ENCODE assay signal across 14 cellular contexts in the genomic region with DNA sequence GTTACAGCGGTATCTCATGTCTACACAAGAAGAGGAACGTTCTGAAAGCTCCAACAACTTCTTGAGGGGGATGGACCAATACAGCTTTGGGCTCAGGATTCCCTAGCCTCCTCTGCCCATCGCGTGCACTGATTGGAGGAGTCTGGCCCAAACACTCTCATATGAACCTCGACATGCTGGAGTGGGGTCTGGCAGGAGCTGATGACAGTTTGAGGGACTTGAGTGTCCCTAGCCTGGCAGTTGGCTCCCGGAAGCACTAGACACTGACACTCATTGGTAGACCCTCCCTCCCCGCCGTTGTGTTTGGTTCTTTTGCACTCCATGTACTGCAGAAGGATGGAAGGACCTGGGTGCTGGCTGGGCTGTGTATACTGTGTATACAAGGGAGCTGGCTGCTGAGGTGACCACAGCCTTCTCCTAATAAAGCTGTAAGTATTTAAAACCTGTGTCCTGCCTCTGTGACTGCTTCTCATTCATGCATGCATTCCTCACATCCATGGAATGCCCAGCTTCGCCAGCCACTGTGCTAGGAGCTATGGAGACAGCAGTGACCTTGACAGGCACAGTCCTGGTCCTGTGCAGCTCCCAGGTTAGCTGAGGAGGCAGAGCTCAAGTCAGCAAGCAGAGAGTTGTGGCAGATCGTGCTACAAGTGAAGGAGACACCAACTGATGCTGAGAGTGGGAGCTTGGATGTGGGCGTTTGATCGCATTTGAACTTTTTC. TPM values are rescaled to one million over a fixed set of nuclear protein-coding genes. Genes with fewer than 3 reads are reported as not detected.
DNase-seq lines count a peak whose midpoint lies in the region; ATAC-seq and TF ChIP-seq lines count a peak whose summit lies in the region.
"Had no signal": no experiment of that assay in that cellular context is flagged by ENCODE, and none has a peak within 500 bp of the region (broad histone marks: within the 10 kb centered on the region; RNA-seq: fewer than 3 reads in every experiment).

No MANE protein-coding gene starts in this region.

- DNase-seq in endothelial cell (ENCODE audit: low spot score) (no peak), lung (ENCODE audit: low spot score) (no peak), thyroid gland (peak; percentile 50 to 70), cerebellar cortex (ENCODE audit: low spot score) (no peak), T-helper 2 cell (no peak), left colon (no peak)
- DNase-seq in stimulated activated CD4-positive, alpha-beta T cell treated with anti-CD3 and anti-CD28 coated beads, Interleukin-2, amount 100 ng/mL, for 48 hours: no peak
- DNase-seq: activated CD4-positive, alpha-beta T cell treated with anti-CD3 and anti-CD28 coated beads for 4 hours; naive B cell; substantia nigra had no signal

- H3K4me1 ChIP-seq in lung (ENCODE audit: control insufficient read depth in 2 of 2, insufficient read depth in 2 of 2, low read length in 2 of 2) (peaks cover 10 to 16% of the 10 kb centered on the region in 2 donors), thyroid gland (peaks cover 27 to 40% of the 10 kb centered on the region in 2 donors)

- H3K27me3 Mint-ChIP-seq in endothelial cell (ENCODE audit: unreplicated experiment): peaks cover 9% of the 10 kb centered on the region

- peak overlapping the region; percentile 66 for H3K27ac Mint-ChIP-seq in endothelial cell (ENCODE audit: unreplicated experiment)
- H3K27ac Mint-ChIP-seq: activated T-helper 1 cell treated with anti-CD3 and anti-CD28 coated beads, Interleukin-12 subunit alpha, Interleukin-12 subunit beta, Interleukin-2, Interleukin-4 antibody, amounts not matched to agents 30 ng/mL and 10 ng/mL and 1 ng/mL, durations not matched to agents 14 hours and 24 hours and 36 hours; CD8-positive, alpha-beta T cell; naive B cell had no signal

- H3K27ac ChIP-seq in lung (ENCODE audit: low read depth in 1 of 2, low read length in 1 of 2) (peak overlapping the region; percentile 37 to 83), thyroid gland (peak overlapping the region; percentile 24 to 87 (median 83))

- peaks cover 12% of the 10 kb centered on the region for H3K4me1 Mint-ChIP-seq in endothelial cell (ENCODE audit: unreplicated experiment)
- H3K4me1 Mint-ChIP-seq: naive B cell had no signal

- intact Hi-C loops in thyroid gland (cut with DNase I): no loop called here
- intact Hi-C loops in left colon (cut with DNase I, micrococcal nuclease): no loop called here

- ATAC-seq in HG02798 (IDR thresholded peaks at IDR 0.05; ENCODE audit: poor library complexity, unreplicated experiment): peak; percentile 18
- no peak for ATAC-seq in lung (ENCODE audit: insufficient read depth, low FRiP score)
- ATAC-seq in left colon: no peak
- ATAC-seq: CD8-positive, alpha-beta T cell had no signal

- H3K4me3 ChIP-seq in lung: no peak overlapping the region
- no peak overlapping the region for H3K4me3 ChIP-seq in thyroid gland (replicated peaks in 1 of 3)

- H3K36me3 Mint-ChIP-seq in endothelial cell (ENCODE audit: low read depth, unreplicated experiment): peaks cover 4% of the 10 kb centered on the region
- H3K36me3 Mint-ChIP-seq: CD8-positive, alpha-beta T cell; naive B cell had no signal

- H3K36me3 ChIP-seq in lung (ENCODE audit: control insufficient read depth in 2 of 2, insufficient read depth in 2 of 2, low read length in 2 of 2) (peaks cover 2 to 11% of the 10 kb centered on the region in 2 donors), thyroid gland (peaks cover 27 to 28% of the 10 kb centered on the region in 2 donors)

- no peaks in the 10 kb centered on the region for H3K27me3 ChIP-seq in lung (ENCODE audit: control insufficient read depth, insufficient read depth)
- H3K27me3 ChIP-seq in thyroid gland: no peaks in the 10 kb centered on the region

- TF ChIP-seq CTCF in endothelial cell (IDR thresholded peaks at IDR 0.05; ENCODE audit: unreplicated experiment): no peak
- no peak for TF ChIP-seq CTCF in lung (IDR thresholded peaks at IDR 0.05; ENCODE audit: control extremely low read depth, extremely low read depth)
- no peak for TF ChIP-seq CTCF in thyroid gland (IDR thresholded peaks at IDR 0.05)

- TF ChIP-seq POLR2A in thyroid gland (IDR thresholded peaks at IDR 0.05): peak in 1 of 2 donors; percentile 41

- H3K4me3 Mint-ChIP-seq in endothelial cell (ENCODE audit: unreplicated experiment): no peak overlapping the region
- H3K4me3 Mint-ChIP-seq: activated T-helper 1 cell treated with anti-CD3 and anti-CD28 coated beads, Interleukin-12 subunit alpha, Interleukin-12 subunit beta, Interleukin-2, Interleukin-4 antibody, amounts not matched to agents 30 ng/mL and 10 ng/mL and 1 ng/mL, durations not matched to agents 14 hours and 24 hours and 36 hours; CD8-positive, alpha-beta T cell had no signal

- H3K9me3 Mint-ChIP-seq in endothelial cell (ENCODE audit: unreplicated experiment): no peaks in the 10 kb centered on the region
- H3K9me3 Mint-ChIP-seq: activated T-helper 1 cell treated with anti-CD3 and anti-CD28 coated beads, Interleukin-12 subunit alpha, Interleukin-12 subunit beta, Interleukin-2, Interleukin-4 antibody, amounts not matched to agents 30 ng/mL and 10 ng/mL and 1 ng/mL, durations not matched to agents 14 hours and 24 hours and 36 hours; CD8-positive, alpha-beta T cell; naive B cell had no signal

- 84 to 90% methylated on average over 12 of the region's 12 CpGs for WGBS in lung, 2 donors
- 80 to 85% methylated on average over 12 of the region's 12 CpGs for WGBS in thyroid gland, 2 donors

- H3K9me3 ChIP-seq in lung (ENCODE audit: control insufficient read depth in 2 of 2, insufficient read depth in 1 of 2, low read length in 1 of 2) (no peaks in the 10 kb centered on the region), thyroid gland (no peaks in the 10 kb centered on the region)

RNA-seq across cellular contexts. Expression of a gene that starts 27.9 kb away (rescaled TPM):
- total RNA-seq in endothelial cell (ENCODE audit: unreplicated experiment) (4.9 TPM), lung (10 to 100 TPM; 17.6 to 22.9 TPM), thyroid gland (10 to 100 TPM; 11.2 to 29.2 (median 23.5) TPM), left colon (1 to 10 TPM; 3.6 to 4.4 TPM)
- polyA plus RNA-seq in lung: 1 to 10 TPM; 4.4 to 9.0 TPM
- total RNA-seq: activated T-helper 1 cell treated with anti-CD3 and anti-CD28 coated beads, Interleukin-12 subunit alpha, Interleukin-12 subunit beta, Interleukin-2, Interleukin-4 antibody, amounts not matched to agents 30 ng/mL and 10 ng/mL and 1 ng/mL, durations not matched to agents 14 hours and 24 hours and 36 hours; CD8-positive, alpha-beta T cell; T-helper 1 cell treated with Interleukin-12 subunit alpha and Interleukin-12 subunit beta and Interleukin-4 antibody, amounts not matched to agents 30 ng/mL and 1 ng/mL, for 36 hours had no signal

RNA-seq across cellular contexts. Expression of a gene that starts 48.0 kb away (rescaled TPM):
- total RNA-seq in endothelial cell (ENCODE audit: unreplicated experiment): 0.31 TPM
- 10 to 100 TPM; 11.3 to 47.7 TPM for total RNA-seq in lung
- 10 to 100 TPM; 18.3 to 25.9 TPM for polyA plus RNA-seq in lung
- under 1 TPM in 2 of 4 donors, not detected in 2; 0.38 to 0.56 TPM for total RNA-seq in thyroid gland
- total RNA-seq in left colon: 1 to 10 TPM in 1 of 2 donors, under 1 TPM in 1; 0.40 to 3.4 TPM
- total RNA-seq: activated T-helper 1 cell treated with anti-CD3 and anti-CD28 coated beads, Interleukin-12 subunit alpha, Interleukin-12 subunit beta, Interleukin-2, Interleukin-4 antibody, amounts not matched to agents 30 ng/mL and 10 ng/mL and 1 ng/mL, durations not matched to agents 14 hours and 24 hours and 36 hours; CD8-positive, alpha-beta T cell; T-helper 1 cell treated with Interleukin-12 subunit alpha and Interleukin-12 subunit beta and Interleukin-4 antibody, amounts not matched to agents 30 ng/mL and 1 ng/mL, for 36 hours had no signal

Comparison
In these comparisons a context has a peak if more than half of its experiments do, and no peak if none do; other contexts are left out.
1. DNase-seq: peak in thyroid gland (2 of 2); none in endothelial cell (single experiment), lung (single experiment), cerebellar cortex (single experiment), T-helper 2 cell (0 of 5), stimulated activated CD4-positive, alpha-beta T cell treated with anti-CD3 and anti-CD28 coated beads, Interleukin-2, amount 100 ng/mL, for 48 hours (0 of 2) and left colon (0 of 2).